ENCODE assay signal across 12 cellular contexts in genomic region chr7:120404042-120404441, GRCh38.
DNase-seq lines count a peak whose midpoint lies in the region; ATAC-seq, FAIRE-seq and TF ChIP-seq lines count a peak whose summit lies in the region.
"Had no signal": no experiment of that assay in that cellular context is flagged by ENCODE, and none has a peak within 500 bp of the region (broad histone marks: within the 10 kb centered on the region; RNA-seq: fewer than 3 reads in every experiment).

No MANE protein-coding gene starts in this region.

- TF ChIP-seq CTCF in endodermal cell (conservative IDR thresholded peaks at IDR 0.05) = no peak

- H3K9ac ChIP-seq in endodermal cell (ENCODE audit: extremely low read depth, low read length, poor library complexity, severe bottlenecking) = no peak overlapping the region

- peak; percentile 93 for FAIRE-seq in GM18507 (lab: Jason Lieb, UNC)

- ATAC-seq in GM21526 (IDR thresholded peaks at IDR 0.05; ENCODE audit: low FRiP score, unreplicated experiment) = peak; percentile 45
- ATAC-seq in HG03159 (IDR thresholded peaks at IDR 0.05; ENCODE audit: unreplicated experiment) = peak; percentile 52
- ATAC-seq in esophagus mucosa = peak; percentile 60

- H3K9me3 Mint-ChIP-seq in endodermal cell = no peaks in the 10 kb centered on the region

- no peaks in the 10 kb centered on the region for H3K4me1 ChIP-seq in endodermal cell (ENCODE audit: control insufficient read depth, insufficient read depth, low read length)
- H3K4me1 ChIP-seq in HAP-1 = peaks cover 3% of the 10 kb centered on the region; the same call in 1 of the 2 replicates
- H3K4me1 ChIP-seq: Caco-2 had no signal

- no peaks in the 10 kb centered on the region for H3K27me3 Mint-ChIP-seq in endodermal cell (ENCODE audit: insufficient read depth)

- H3K27ac ChIP-seq in endodermal cell (ENCODE audit: low read depth, low read length) = no peak overlapping the region

- H3K27ac Mint-ChIP-seq in endodermal cell = no peak overlapping the region

- DNase-seq in GM18507 (ENCODE audit: extremely low spot score, insufficient read length, low read depth) = no peak
- no peak for DNase-seq in endodermal cell
- no peak for DNase-seq in stimulated activated CD4-positive, alpha-beta T cell treated with anti-CD3 and anti-CD28 coated beads, Interleukin-4, amount 100 ng/mL, for 24 hours
- DNase-seq in HAP-1 (ENCODE audit: low spot score in 2 of 2) = no peak
- no peak for DNase-seq in DMS79 (lab: John Stamatoyannopoulos, UW)
- DNase-seq: Caco-2, HCEC 1CT, NCI-H1105 treated with DMSO at 0.1 percent for 48 hours, RPMI8226 had no signal

- in situ Hi-C loops in HAP-1 (cut with MboI; ENCODE audit: low sequenced_read_pairs) = no loop called here

- no peaks in the 10 kb centered on the region for H3K36me3 ChIP-seq in endodermal cell (ENCODE audit: control insufficient read depth, insufficient read depth, low read length)
- no peaks in the 10 kb centered on the region for H3K36me3 ChIP-seq in HAP-1 (replicated peaks)

- no peaks in the 10 kb centered on the region for H3K36me3 Mint-ChIP-seq in endodermal cell (ENCODE audit: low read depth)

- peaks cover 4% of the 10 kb centered on the region for H3K4me1 Mint-ChIP-seq in endodermal cell

- H3K27me3 ChIP-seq in endodermal cell (ENCODE audit: control insufficient read depth, insufficient read depth, low read length, poor library complexity, severe bottlenecking) (no peaks in the 10 kb centered on the region), HAP-1 (ENCODE audit: low read depth) (no peaks in the 10 kb centered on the region)

- H3K9me3 ChIP-seq in endodermal cell (ENCODE audit: control insufficient read depth, low read length) = no peaks in the 10 kb centered on the region
- no peaks in the 10 kb centered on the region for H3K9me3 ChIP-seq in HAP-1
- H3K9me3 ChIP-seq: Caco-2 had no signal

- 95% methylated on average over 1 of the region's 1 CpG; no CpG with 5 or more reads in 1 of the 2 experiments for WGBS in endodermal cell (ENCODE audit: insufficient coverage in 1 of 2, insufficient read length in 1 of 2), 2 experiments

- no peak overlapping the region for H3K4me3 Mint-ChIP-seq in endodermal cell

- H3K4me3 ChIP-seq in endodermal cell (ENCODE audit: low read length) (no peak overlapping the region), HAP-1 (no peak overlapping the region)
